Comparison of ENCODE assay signal across 12 cellular contexts in the genomic region with DNA sequence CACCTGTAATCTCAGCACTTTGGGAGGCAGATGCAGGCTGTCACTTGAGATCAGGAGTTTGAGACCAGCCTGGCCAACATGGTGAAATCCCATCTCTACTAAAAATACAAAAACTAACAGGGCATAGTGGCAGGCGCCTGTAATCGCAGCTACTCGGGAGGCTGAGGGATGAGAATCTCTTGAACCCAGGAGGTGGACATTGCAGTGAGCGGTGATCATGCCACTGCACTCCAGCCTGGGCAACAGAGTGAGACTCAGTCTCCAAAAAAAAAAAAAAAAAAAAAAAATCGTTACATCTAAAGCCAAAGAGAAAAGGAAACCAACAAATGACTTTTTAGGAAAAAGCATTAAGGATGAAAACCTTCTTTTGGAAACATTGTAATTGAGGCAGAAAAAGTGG. TPM values are rescaled to one million over a fixed set of nuclear protein-coding genes. Genes with fewer than 3 reads are reported as not detected.
DNase-seq lines count a peak whose midpoint lies in the region; ATAC-seq and TF ChIP-seq lines count a peak whose summit lies in the region.
"Not testable (repeated sequence)": the region's sequence is repeated elsewhere in the genome, so short reads cannot be mapped to it uniquely, and the experiment has no call there.
"Had no signal": no experiment of that assay in that cellular context is flagged by ENCODE, and none has a peak within 500 bp of the region (broad histone marks: within the 10 kb centered on the region; RNA-seq: fewer than 3 reads in every experiment).

No MANE protein-coding gene starts in this region.

- not testable (repeated sequence) for DNase-seq in GM06990 (ENCODE audit: extremely low read depth, insufficient read length); GM23248; IMR-90; activated B cell treated with CpG ODN at 0.5 μM for 24 hours; endodermal cell; vagina (ENCODE audit: extremely low spot score in 2 of 2)

- not testable (repeated sequence) for H2AK5ac ChIP-seq in IMR-90 (ENCODE audit: low read depth, low read length)

- in situ Hi-C loops in GM23248 (cut with MboI): not testable (repeated sequence)
- in situ Hi-C loops in IMR-90 (cut with MboI; ENCODE audit: low sequenced_read_pairs): loop anchor here (5.0 kb wide), 1 partner anchor 78 kb away; no protein-coding TSS in a partner anchor

- H2AFZ ChIP-seq in GM23248; IMR-90 (replicated peaks; ENCODE audit: low read length, poor library complexity); OCI-LY3 (ENCODE audit: low read depth, low read length): not testable (repeated sequence)

- H2BK15ac ChIP-seq in IMR-90 (ENCODE audit: low read depth, low read length): not testable (repeated sequence)

- POLR2A ChIA-PET in IMR-90 (lab: Charles Lee; ENCODE audit: unreplicated experiment): not testable (repeated sequence)
- POLR2A ChIA-PET in activated B cell treated with CpG ODN at 0.5 μM for 24 hours (lab: Charles Lee): interaction anchor here (0.6 to 5.9 kb wide), 9 partner anchors 10 to 69 kb away, joined by 3 to 97 read pairs (median 4); partner anchors contain the start of gene TNFRSF17

- H4K20me1 ChIP-seq in GM23248 (ENCODE audit: insufficient read depth); IMR-90 (ENCODE audit: insufficient read depth, low read length); OCI-LY3 (ENCODE audit: insufficient read depth, low read length): not testable (repeated sequence)

- H3K9me2 ChIP-seq in GM23248 (ENCODE audit: insufficient read depth): not testable (repeated sequence)

- not testable (repeated sequence) for H3K27me3 ChIP-seq in GM06990 (replicated peaks; ENCODE audit: control insufficient read depth, insufficient read depth, low read length); GM23248 (replicated peaks; ENCODE audit: insufficient read depth); IMR-90 (ENCODE audit: control insufficient read depth, insufficient read depth, low read length); OCI-LY3 (ENCODE audit: low read depth, low read length); endodermal cell (ENCODE audit: control insufficient read depth, insufficient read depth, low read length, poor library complexity, severe bottlenecking); vagina

- not testable (repeated sequence) for TF ChIP-seq CTCF in GM06990 (IDR thresholded peaks at IDR 0.05; ENCODE audit: insufficient read depth, low read length, poor library complexity, severe bottlenecking); IMR-90 (conservative IDR thresholded peaks at IDR 0.05; ENCODE audit: low read depth, low read length); OCI-LY3 (IDR thresholded peaks at IDR 0.05; ENCODE audit: low read depth, low read length); activated B cell treated with CpG ODN at 0.5 μM for 24 hours (IDR thresholded peaks at IDR 0.05); vagina (IDR thresholded peaks at IDR 0.05)
- TF ChIP-seq CTCF in endodermal cell (conservative IDR thresholded peaks at IDR 0.05): peak; percentile 24

- H3K36me3 Mint-ChIP-seq in activated B cell treated with CpG ODN at 0.5 μM for 24 hours (ENCODE audit: low read depth): peaks cover 29% of the 10 kb centered on the region
- H3K36me3 Mint-ChIP-seq in endodermal cell (ENCODE audit: low read depth): not testable (repeated sequence)
- H3K36me3 Mint-ChIP-seq in stimulated activated memory B cell treated with anti-CD40 and anti-IgM and Interleukin-4, amounts not matched to agents 10 μg/mL and 1 μg/mL and 100 μg/mL, for 72 hours: peaks cover 36% of the 10 kb centered on the region

- H3K4me2 ChIP-seq in GM23248 (ENCODE audit: unreplicated experiment); IMR-90 (ENCODE audit: low read depth, low read length): not testable (repeated sequence)
- H3K4me2 ChIP-seq in OCI-LY3 (ENCODE audit: low read length): peak overlapping the region; percentile 36

- not testable (repeated sequence) for H3K9me3 ChIP-seq in GM23248 (ENCODE audit: low read depth); IMR-90 (ENCODE audit: control insufficient read depth, insufficient read depth, low read length); OCI-LY3 (ENCODE audit: insufficient read depth, low read length); endodermal cell (ENCODE audit: control insufficient read depth, low read length); vagina

- not testable (repeated sequence) for BruUV-seq in IMR-90 (replicated peaks; lab: Mats Ljungman, UMichigan)

- H3K9me1 ChIP-seq in IMR-90 (ENCODE audit: insufficient read depth, low read length): not testable (repeated sequence)

- dilution Hi-C loops in IMR-90 (cut with HindIII; ENCODE audit: low sequenced_read_pairs, unreplicated experiment): not testable (repeated sequence)

- H3K14ac ChIP-seq in IMR-90 (replicated peaks; ENCODE audit: low read depth, low read length): not testable (repeated sequence)

- H3K4me1 ChIP-seq in GM23248 (ENCODE audit: insufficient read depth) (peaks cover 13% of the 10 kb centered on the region), OCI-LY3 (ENCODE audit: low read length) (peaks cover 43% of the 10 kb centered on the region), vagina (peaks cover 32% of the 10 kb centered on the region)
- not testable (repeated sequence) for H3K4me1 ChIP-seq in IMR-90 (ENCODE audit: control insufficient read depth, insufficient read depth, low read length); endodermal cell (ENCODE audit: control insufficient read depth, insufficient read depth, low read length)

- H3K9ac ChIP-seq in GM23248: 0 out of 2 replicates have a peak overlapping the region, but pooled peaks have one; percentile 92
- not testable (repeated sequence) for H3K9ac ChIP-seq in IMR-90 (ENCODE audit: low read depth, low read length); OCI-LY3 (ENCODE audit: low read length); endodermal cell (ENCODE audit: extremely low read depth, low read length, poor library complexity, severe bottlenecking)

- H2BK120ac ChIP-seq in IMR-90 (ENCODE audit: low read depth, low read length): not testable (repeated sequence)

- not testable (repeated sequence) for H3K9me3 Mint-ChIP-seq in activated B cell treated with CpG ODN at 0.5 μM for 24 hours; endodermal cell; stimulated activated memory B cell treated with anti-CD40 and anti-IgM and Interleukin-4, amounts not matched to agents 10 μg/mL and 1 μg/mL and 100 μg/mL, for 72 hours

- ATAC-seq in IMR-90 (ENCODE audit: low read depth); activated B cell treated with CpG ODN at 0.5 μM for 24 hours (ENCODE audit: low read depth); stimulated activated memory B cell treated with anti-CD40 and anti-IgM and Interleukin-4, amounts not matched to agents 10 μg/mL and 1 μg/mL and 100 μg/mL, for 72 hours: not testable (repeated sequence)

- H3K27ac Mint-ChIP-seq in activated B cell treated with CpG ODN at 0.5 μM for 24 hours: peak overlapping the region; percentile 77
- H3K27ac Mint-ChIP-seq in endodermal cell: not testable (repeated sequence)
- peak overlapping the region; percentile 97 for H3K27ac Mint-ChIP-seq in stimulated activated memory B cell treated with anti-CD40 and anti-IgM and Interleukin-4, amounts not matched to agents 10 μg/mL and 1 μg/mL and 100 μg/mL, for 72 hours

- peak overlapping the region; percentile 93 for H3K27ac ChIP-seq in GM23248
- not testable (repeated sequence) for H3K27ac ChIP-seq in IMR-90 (ENCODE audit: insufficient read depth, low read length); OCI-LY3 (ENCODE audit: low read length); endodermal cell (ENCODE audit: low read depth, low read length)
- peak overlapping the region; percentile 92 for H3K27ac ChIP-seq in vagina

- H3K18ac ChIP-seq in IMR-90 (ENCODE audit: low read depth, low read length): not testable (repeated sequence)

- H2BK5ac ChIP-seq in IMR-90 (ENCODE audit: low read depth, low read length, poor library complexity, severe bottlenecking): not testable (repeated sequence)

- H3K4me3 ChIP-seq in GM06990 (replicated peaks; ENCODE audit: low read depth, low read length): peak overlapping the region; percentile 79
- not testable (repeated sequence) for H3K4me3 ChIP-seq in GM23248; IMR-90 (ENCODE audit: insufficient read depth, low read depth, low read length); OCI-LY3 (ENCODE audit: low read length); endodermal cell (ENCODE audit: low read length); vagina

- intact Hi-C loops in IMR-90 (cut with micrococcal nuclease): loop anchor here (5.0 to 10.0 kb wide), 4 partner anchors 38 to 124 kb away; partner anchors contain the start of gene RSL1D1
- intact Hi-C loops in activated B cell treated with CpG ODN at 0.5 μM for 24 hours (cut with micrococcal nuclease): loop anchor here (5.0 kb wide), 2 partner anchors 33 to 62 kb away; partner anchors contain the start of gene GSPT1
- intact Hi-C loops in vagina (cut with DNase I): loop anchor here (10.0 kb wide), 1 partner anchor 86 kb away; no protein-coding TSS in a partner anchor

- not testable (repeated sequence) for H3K36me3 ChIP-seq in GM06990 (ENCODE audit: control insufficient read depth, insufficient read depth, low read length); GM23248 (ENCODE audit: low read depth); IMR-90 (ENCODE audit: control insufficient read depth, insufficient read depth, low read length); OCI-LY3 (replicated peaks; ENCODE audit: low read depth, low read length); endodermal cell (ENCODE audit: control insufficient read depth, insufficient read depth, low read length); vagina

- peak overlapping the region; percentile 96 for H3K4me3 Mint-ChIP-seq in activated B cell treated with CpG ODN at 0.5 μM for 24 hours
- not testable (repeated sequence) for H3K4me3 Mint-ChIP-seq in endodermal cell
- peak overlapping the region; percentile 86 for H3K4me3 Mint-ChIP-seq in stimulated activated memory B cell treated with anti-CD40 and anti-IgM and Interleukin-4, amounts not matched to agents 10 μg/mL and 1 μg/mL and 100 μg/mL, for 72 hours

- H3K4ac ChIP-seq in IMR-90 (ENCODE audit: low read depth, low read length): not testable (repeated sequence)

- not testable (repeated sequence) for TF ChIP-seq POLR2A in IMR-90 (IDR thresholded peaks at IDR 0.05; ENCODE audit: low read depth, low read length); vagina (IDR thresholded peaks at IDR 0.05)

- H4K91ac ChIP-seq in IMR-90 (ENCODE audit: insufficient read depth, low read depth, low read length): not testable (repeated sequence)

- not testable (repeated sequence) for H3K56ac ChIP-seq in IMR-90 (ENCODE audit: extremely low read depth, insufficient read depth, low read length)

- peaks cover 74% of the 10 kb centered on the region for H3K4me1 Mint-ChIP-seq in activated B cell treated with CpG ODN at 0.5 μM for 24 hours
- not testable (repeated sequence) for H3K4me1 Mint-ChIP-seq in endodermal cell
- H3K4me1 Mint-ChIP-seq in stimulated activated memory B cell treated with anti-CD40 and anti-IgM and Interleukin-4, amounts not matched to agents 10 μg/mL and 1 μg/mL and 100 μg/mL, for 72 hours: peaks cover 72% of the 10 kb centered on the region

- 90 to 100% methylated on average over 4 to 5 of the region's 5 CpGs for WGBS in GM23248 (ENCODE audit: low coverage in 1 of 2, low lambda C conversion rate in 2 of 2, missing lambda C conversion rate in 2 of 2), 2 experiments
- whole genome bisulfite sequencing in IMR-90 (ENCODE audit: extremely low coverage in 2 of 2, insufficient read length in 1 of 2), 2 experiments: 100% methylated on average over 2 of the region's 5 CpGs; no CpG with 5 or more reads in 1 of the 2 experiments
- WGBS in endodermal cell (ENCODE audit: insufficient coverage in 1 of 2, insufficient read length in 1 of 2), 2 experiments: 73 to 78% methylated on average over 4 of the region's 5 CpGs

- peaks cover 78% of the 10 kb centered on the region for H3K79me2 ChIP-seq in GM23248 (ENCODE audit: insufficient read depth)
- peaks cover 49% of the 10 kb centered on the region for H3K79me2 ChIP-seq in OCI-LY3 (ENCODE audit: low read length)

- H2BK20ac ChIP-seq in IMR-90 (ENCODE audit: low read depth, low read length): not testable (repeated sequence)

- H2AK9ac ChIP-seq in IMR-90 (replicated peaks; ENCODE audit: low read depth, low read length, poor library complexity): not testable (repeated sequence)

- H3F3A ChIP-seq in GM23248 (ENCODE audit: insufficient read depth): peaks cover 21% of the 10 kb centered on the region

- CTCF ChIA-PET in IMR-90 (lab: Yijun Ruan, JAX): interaction anchor here (1.2 kb wide), 1 partner anchor 89 kb away, joined by 3 read pairs; no protein-coding TSS in a partner anchor
- CTCF ChIA-PET in activated B cell treated with CpG ODN at 0.5 μM for 24 hours (lab: Charles Lee): interaction anchor here (0.8 to 1.2 kb wide), 4 partner anchors 19 to 31 kb away, joined by 3 to 4 read pairs (median 3); no protein-coding TSS in a partner anchor

- TF ChIP-seq RAD21 in IMR-90 (IDR thresholded peaks at IDR 0.05; ENCODE audit: low read length): not testable (repeated sequence)

- H3K27me3 Mint-ChIP-seq in activated B cell treated with CpG ODN at 0.5 μM for 24 hours; endodermal cell (ENCODE audit: insufficient read depth); stimulated activated memory B cell treated with anti-CD40 and anti-IgM and Interleukin-4, amounts not matched to agents 10 μg/mL and 1 μg/mL and 100 μg/mL, for 72 hours: not testable (repeated sequence)

- H4K8ac ChIP-seq in IMR-90 (ENCODE audit: low read depth in 2 of 2, low read length in 2 of 2): not testable (repeated sequence)

- H3K23ac ChIP-seq in IMR-90 (ENCODE audit: low read depth, low read length): 0 out of 2 replicates have a peak overlapping the region, but pooled peaks have one; percentile 25

- peaks cover 24 to 72% of the 10 kb centered on the region in 2 experiments for H3K79me1 ChIP-seq in IMR-90 (ENCODE audit: low read depth in 1 of 2, low read length in 2 of 2)

- not testable (repeated sequence) for H4K5ac ChIP-seq in IMR-90 (ENCODE audit: low read depth, low read length)

RNA-seq across cellular contexts. Expression of gene SNX29, which starts 2.5 kb away (rescaled TPM):
- 14.5 and 16.4 TPM in 2 replicates for total RNA-seq in GM23248 (2014; rRNA removed; shearing (Covaris generic))
- polyA plus RNA-seq in GM23248 (2016; fragmentation: Nextera tagmentation; extraction: Ambion mirVana): 20.4 and 23.5 TPM in 2 replicates
- total RNA-seq in IMR-90 (2012; rRNA removed): 14.7 and 21.3 TPM in 2 replicates
- 5.0 TPM in 2 replicates for polyA plus RNA-seq in IMR-90 (2012; rRNA removed)
- polyA plus RNA-seq in IMR-90 (2012; cell fraction: cytosol; rRNA removed): 3.6 and 4.0 TPM in 2 replicates
- 3.2 and 5.4 TPM in 2 replicates for polyA plus RNA-seq in IMR-90 (2012; cell fraction: nucleus; rRNA removed; ENCODE audit: low replicate concordance)
- total RNA-seq in activated B cell treated with CpG ODN at 0.5 μM for 24 hours: 173 and 195 TPM in 2 replicates
- 10 to 100 TPM; 11.0 to 18.3 TPM for total RNA-seq in endodermal cell
- 7.4 TPM for polyA plus RNA-seq in endodermal cell (2013, experiment 1 of 2)
- 6.9 TPM for polyA plus RNA-seq in endodermal cell (2013, experiment 2 of 2)
- total RNA-seq in vagina: 28.7 TPM

RNA-seq across cellular contexts. Expression of gene TNFRSF17, which starts 14.0 kb away (rescaled TPM):
- not detected in 2 replicates for total RNA-seq in GM23248 (2014; rRNA removed; shearing (Covaris generic))
- polyA plus RNA-seq in GM23248 (2016; fragmentation: Nextera tagmentation; extraction: Ambion mirVana) (not detected in 2 replicates), IMR-90 (2012; rRNA removed) (not detected in 2 replicates)
- total RNA-seq in IMR-90 (2012; rRNA removed) (not detected in 2 replicates), activated B cell treated with CpG ODN at 0.5 μM for 24 hours (6.9 and 8.0 TPM in 2 replicates), endodermal cell (not detected), vagina (not detected)
- not detected in 2 replicates for polyA plus RNA-seq in IMR-90 (2012; cell fraction: cytosol; rRNA removed)
- polyA plus RNA-seq in IMR-90 (2012; cell fraction: nucleus; rRNA removed; ENCODE audit: low replicate concordance): not detected in 2 replicates
- not detected for polyA plus RNA-seq in endodermal cell (2013, experiment 1 of 2)
- polyA plus RNA-seq in endodermal cell (2013, experiment 2 of 2): not detected
- total RNA-seq: CD4-positive, alpha-beta memory T cell; H1; HT1080 had no signal
- polyA plus RNA-seq: BJ, H1 had no signal

RNA-seq across cellular contexts. Expression of gene NPIPB2, which starts 37.2 kb away (rescaled TPM):
- 0.65 TPM in 1 of 2 replicates, not detected in the other for total RNA-seq in GM23248 (2014; rRNA removed; shearing (Covaris generic))
- 1.9 and 2.0 TPM in 2 replicates for polyA plus RNA-seq in GM23248 (2016; fragmentation: Nextera tagmentation; extraction: Ambion mirVana)
- total RNA-seq in IMR-90 (2012; rRNA removed): 1.4 and 2.2 TPM in 2 replicates
- polyA plus RNA-seq in IMR-90 (2012; rRNA removed): 7.7 and 13.4 TPM in 2 replicates
- polyA plus RNA-seq in IMR-90 (2012; cell fraction: cytosol; rRNA removed): 0.05 and 2.4 TPM in 2 replicates
- polyA plus RNA-seq in IMR-90 (2012; cell fraction: nucleus; rRNA removed; ENCODE audit: low replicate concordance): 15.8 and 57.1 TPM in 2 replicates
- total RNA-seq in activated B cell treated with CpG ODN at 0.5 μM for 24 hours: 13.8 and 18.7 TPM in 2 replicates
- 10 to 100 TPM; 10.2 to 15.0 TPM for total RNA-seq in endodermal cell
- 3.9 TPM for polyA plus RNA-seq in endodermal cell (2013, experiment 1 of 2)
- polyA plus RNA-seq in endodermal cell (2013, experiment 2 of 2): 4.0 TPM
- total RNA-seq in vagina: 13.5 TPM
